In the genomic region with DNA sequence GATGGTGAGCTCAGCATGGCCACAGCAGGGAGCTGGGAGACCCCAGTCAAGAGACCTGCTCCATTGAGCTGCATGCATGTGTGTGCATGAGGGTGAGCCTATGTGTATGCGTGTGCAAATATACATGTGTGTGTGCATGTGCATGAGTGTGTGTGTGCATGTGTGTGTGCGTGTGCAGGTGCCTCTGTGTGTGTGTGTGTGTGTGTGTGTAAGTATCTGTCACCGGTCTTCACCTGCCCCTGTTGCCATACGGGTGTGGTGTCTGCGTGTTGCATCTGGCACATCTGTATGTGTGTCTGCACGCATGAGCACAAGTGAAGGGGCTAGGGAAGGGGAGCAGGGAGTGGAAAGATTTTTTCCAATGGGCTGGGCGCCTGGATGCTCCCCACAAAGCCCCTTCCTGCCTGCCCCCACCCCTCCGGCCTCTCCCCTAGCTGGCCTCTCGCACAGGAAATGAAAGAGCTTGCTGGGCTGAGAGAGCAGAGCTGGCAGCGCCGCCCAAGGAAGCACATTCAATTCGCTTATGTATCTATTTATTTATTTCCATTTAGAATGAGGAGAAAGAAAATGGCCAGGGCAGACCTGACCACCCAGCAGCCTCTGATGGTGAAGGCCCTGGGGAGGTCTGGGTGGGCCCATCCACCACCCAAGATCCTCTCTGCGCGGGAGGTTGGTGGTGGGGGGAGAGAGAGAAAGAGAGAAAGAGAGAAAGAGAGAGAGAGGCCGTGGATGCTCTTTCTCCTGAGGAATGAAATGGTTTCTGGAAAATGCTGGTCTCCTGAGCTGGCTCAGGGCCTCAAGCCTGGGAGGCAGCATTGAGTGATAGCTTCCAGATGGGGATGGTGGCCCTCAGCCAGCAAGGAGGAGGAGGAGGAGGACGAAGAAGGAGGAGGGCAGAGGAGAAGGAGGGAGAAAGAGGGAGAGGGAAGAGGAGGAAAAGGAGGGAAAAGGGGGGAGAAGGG, we compare ENCODE assay signal across 7 cellular contexts. TPM values are rescaled to one million over a fixed set of nuclear protein-coding genes. Genes with fewer than 3 reads are reported as not detected.
DNase-seq lines count a peak whose midpoint lies in the region; ATAC-seq, FAIRE-seq and TF ChIP-seq lines count a peak whose summit lies in the region.

No MANE protein-coding gene starts in this region.

- DNase-seq in MM.1S (no peak), GM12878 (ENCODE audit: low read depth, low spot score) (no peak), testis (peak; percentile 86), NCI-H2196 treated with DMSO at 0.1 percent for 48 hours (lab: John Stamatoyannopoulos, UW; ENCODE audit: unreplicated experiment) (no peak), urothelium cell line (ENCODE audit: low spot score) (no peak), NCI-H2029 (lab: John Stamatoyannopoulos, UW) (no peak)

- CTCF ChIA-PET in GM12878 (lab: Yijun Ruan, JAX), result interaction anchor here (0.6 to 11.0 kb wide), 16 partner anchors 14 to 596 kb away, joined by 3 to 271 read pairs (median 4); partner anchors contain the start of gene TSSC4

- H3K27me3 ChIP-seq in MM.1S (replicated peaks; ENCODE audit: insufficient read depth, low read length) (peaks cover 61% of the 10 kb centered on the region), GM12878 (replicated peaks in 1 of 2; ENCODE audit: control insufficient read depth in 2 of 2, insufficient read depth in 2 of 2, low read length in 1 of 2) (no peaks in the 10 kb centered on the region; a peak in 1 of 4 replicates), liver (ENCODE audit: control insufficient read depth in 4 of 4, insufficient read depth in 4 of 4, low read length in 3 of 4) (no peaks in the 10 kb centered on the region), testis (no peaks in the 10 kb centered on the region)

- H3K4me1 ChIP-seq in MM.1S (ENCODE audit: low read length) (peaks cover 10% of the 10 kb centered on the region), GM12878 (ENCODE audit: control insufficient read depth, insufficient read depth, low read length) (no peaks in the 10 kb centered on the region), liver (ENCODE audit: control insufficient read depth in 4 of 4, insufficient read depth in 4 of 4, low read length in 3 of 4) (peaks cover 6 to 39% (median 24%) of the 10 kb centered on the region in 4 donors), testis (peaks cover 49% of the 10 kb centered on the region)

- ATAC-seq in GM12878, result peak; percentile 48

- POLR2A ChIA-PET in GM12878 (lab: Charles Lee), result interaction anchor here (0.7 to 1.4 kb wide), 2 partner anchors 93 to 114 kb away, joined by 3 to 4 read pairs; no protein-coding TSS in a partner anchor

- H3K4me2 ChIP-seq in MM.1S (ENCODE audit: low read depth, low read length) (peak overlapping the region; percentile 63; the same call in 1 of the 2 replicates), GM12878 (ENCODE audit: control insufficient read depth, insufficient read depth) (no peak overlapping the region)

- no peaks in the 10 kb centered on the region for H3K9me3 ChIP-seq in MM.1S (replicated peaks; ENCODE audit: insufficient read depth, low read length)
- H3K9me3 ChIP-seq in GM12878 (replicated peaks; ENCODE audit: control insufficient read depth, insufficient read depth, low read length), result no peaks in the 10 kb centered on the region
- no peaks in the 10 kb centered on the region for H3K9me3 ChIP-seq in liver (ENCODE audit: control insufficient read depth in 4 of 4, low read length in 3 of 4)
- H3K9me3 ChIP-seq in testis, result no peaks in the 10 kb centered on the region

- SMC1A ChIA-PET in GM12878 (lab: Charles Lee; ENCODE audit: uncharacterized antibody, unreplicated experiment), result interaction anchor here (1.0 to 3.9 kb wide), 4 partner anchors 23 to 582 kb away, joined by 3 to 60 read pairs (median 10); partner anchors contain the start of gene TSSC4

- TF ChIP-seq RAD21 in GM12878 (IDR thresholded peaks at IDR 0.05; ENCODE audit: insufficient read depth, low read depth, low read length) (no peak), liver (IDR thresholded peaks at IDR 0.05) (no peak)

- H2AFZ ChIP-seq in MM.1S (ENCODE audit: low read length) (peak overlapping the region; percentile 65), GM12878 (ENCODE audit: control insufficient read depth, low read depth, low read length) (no peak overlapping the region)

- H3K36me3 ChIP-seq in MM.1S (replicated peaks; ENCODE audit: insufficient read depth, low read length) (no peaks in the 10 kb centered on the region), GM12878 (ENCODE audit: control insufficient read depth in 2 of 2, insufficient read depth in 2 of 2, low read length in 1 of 2) (no peaks in the 10 kb centered on the region), liver (ENCODE audit: control insufficient read depth in 4 of 4, insufficient read depth in 3 of 4, low read depth in 1 of 4, low read length in 3 of 4) (no peaks in the 10 kb centered on the region), testis (ENCODE audit: low read depth, missing control alignments) (no peaks in the 10 kb centered on the region)

- TF ChIP-seq POLR2A in GM12878 (IDR thresholded peaks at IDR 0.05; ENCODE audit: low read depth, low read length) (no peak), testis (IDR thresholded peaks at IDR 0.05) (no peak)

- H3K27ac ChIP-seq in MM.1S (ENCODE audit: low read length) (no peak overlapping the region), GM12878 (ENCODE audit: control insufficient read depth, insufficient read depth) (no peak overlapping the region), liver (ENCODE audit: low read depth in 1 of 2, low read length in 2 of 2) (peak overlapping the region; percentile 49 to 54), testis (peak overlapping the region; percentile 84 to 86)

- TF ChIP-seq CTCF in MM.1S (IDR thresholded peaks at IDR 0.05; ENCODE audit: low read length) (no peak), GM12878 (IDR thresholded peaks at IDR 0.05 in 2 of 3, conservative IDR thresholded peaks at IDR 0.05 in 1 of 3; ENCODE audit: control insufficient read depth in 2 of 3, extremely low read depth in 1 of 3, insufficient read depth in 1 of 3, low read depth in 3 of 3, low read length in 3 of 3) (no peak), liver (IDR thresholded peaks at IDR 0.05; ENCODE audit: low read depth, low read length, missing input control) (no peak), testis (IDR thresholded peaks at IDR 0.05) (no peak)

- no peaks in the 10 kb centered on the region for H3K9me2 ChIP-seq in MM.1S (replicated peaks; ENCODE audit: insufficient read depth, low read length)

- FAIRE-seq in GM12878 (lab: Jason Lieb, UNC), result no peak
- no peak for FAIRE-seq in urothelium cell line (lab: Jason Lieb, UNC)

- WGBS in GM12878 (ENCODE audit: insufficient coverage, insufficient replicate concordance, low lambda C conversion rate, missing lambda C conversion rate), result 34% methylated on average over 16 of the region's 16 CpGs
- 58% methylated on average over 16 of the region's 16 CpGs for WGBS in liver
- WGBS in testis, 2 donors, result 35 to 39% methylated on average over 11 to 16 of the region's 16 CpGs

- no peaks in the 10 kb centered on the region for H4K20me1 ChIP-seq in MM.1S (ENCODE audit: insufficient read depth, low read length)
- H4K20me1 ChIP-seq in GM12878 (ENCODE audit: control insufficient read depth, insufficient read depth), result no peaks in the 10 kb centered on the region

- intact Hi-C loops in GM12878 (cut with micrococcal nuclease; ENCODE audit: unreplicated experiment), result loop anchor here (1.0 to 2.0 kb wide), 3 partner anchors 92 to 225 kb away; no protein-coding TSS in a partner anchor
- intact Hi-C loops in testis (cut with DNase I; ENCODE audit: low total_unique reads), result loop anchor here (5.0 kb wide), 1 partner anchor 111 kb away; no protein-coding TSS in a partner anchor

- H3F3A ChIP-seq in MM.1S (ENCODE audit: insufficient read depth, low read length), result no peaks in the 10 kb centered on the region

- RAD21 ChIA-PET in GM12878 (lab: Charles Lee; ENCODE audit: unreplicated experiment), result interaction anchor here (0.9 to 7.3 kb wide), 9 partner anchors 10 to 581 kb away, joined by 3 to 187 read pairs (median 5); partner anchors contain the start of gene TSSC4

- no peak overlapping the region for H3K4me3 ChIP-seq in MM.1S (ENCODE audit: low read length)
- H3K4me3 ChIP-seq in GM12878, result no peak overlapping the region
- H3K4me3 ChIP-seq in liver (ENCODE audit: low read depth in 1 of 3, low read length in 3 of 3), result no peak overlapping the region
- no peak overlapping the region for H3K4me3 ChIP-seq in testis

- H3K9ac ChIP-seq in MM.1S (ENCODE audit: low read length) (no peak overlapping the region), GM12878 (ENCODE audit: control insufficient read depth, insufficient read depth, low read length) (no peak overlapping the region), liver (ENCODE audit: low read depth in 1 of 2, low read length in 2 of 2) (no peak overlapping the region)

- H3K79me2 ChIP-seq in MM.1S (ENCODE audit: low read length) (no peaks in the 10 kb centered on the region), GM12878 (ENCODE audit: control insufficient read depth, insufficient read depth, low read length) (no peaks in the 10 kb centered on the region)

- TF ChIP-seq EP300 in GM12878 (IDR thresholded peaks at IDR 0.05; ENCODE audit: borderline replicate concordance in 1 of 2, control insufficient read depth in 1 of 2, low read depth in 2 of 2, low read length in 2 of 2), result no peak

- in situ Hi-C loops in GM12878 (cut with MboI), result no loop called here

- BruUV-seq in GM12878 (replicated peaks; lab: Mats Ljungman, UMichigan), result no TSS peak

RNA-seq across cellular contexts. Expression of gene TSPAN32, which starts 4.3 kb away (rescaled TPM):
- 0.52 and 0.76 TPM in 2 replicates for total RNA-seq in GM12878 (2013; cell fraction: nucleolus; rRNA removed)
- total RNA-seq in GM12878 (2014; rRNA removed) (not detected in 2 replicates), GM12878 (2014; rRNA removed; fragmentation: Illumina TruSeq; extraction: Trizol) (not detected in 2 replicates), GM12878 (2021) (not detected in 2 replicates), liver (10 to 100 TPM in 1 of 2 donors, under 1 TPM in 1; 0.25 to 71.4 TPM), testis (1 to 10 TPM; 1.0 to 1.1 TPM)
- polyA plus RNA-seq in GM12878 (2011; ENCODE audit: low read depth), result not detected
- polyA plus RNA-seq in GM12878 (2011; rRNA removed) (0.09 TPM in 1 of 2 replicates, not detected in the other), GM12878 (2014; fragmentation: Illumina TruSeq; extraction: Trizol) (not detected in 2 replicates), GM12878 (2014; fragmentation: Nextera tagmentation; extraction: Ambion mirVana) (not detected), GM12878 (2014; rRNA removed) (0.08 TPM in 1 of 2 replicates, not detected in the other), GM12878 (2016; fragmentation: Nextera tagmentation; extraction: Ambion mirVana) (under 1 TPM in 1 of 2 experiments, not detected in 1; 0.08 TPM), liver (under 1 TPM; 0.32 to 0.57 TPM), testis (ENCODE audit: insufficient read depth, low read depth, low replicate concordance) (1.5 TPM)
- 0.08 and 0.22 TPM in 2 replicates for polyA plus RNA-seq in GM12878 (2011; cell fraction: cytosol; rRNA removed)
- 1.0 and 1.5 TPM in 2 replicates for polyA plus RNA-seq in GM12878 (2011; cell fraction: nucleus; rRNA removed)
- polyA plus RNA-seq in GM12878 (2012), result not detected in 2 replicates
- polyA minus RNA-seq in GM12878 (2011; rRNA and poly(A)+ RNA removed), result not detected in 2 replicates
- not detected in 2 replicates for polyA minus RNA-seq in GM12878 (2011; cell fraction: cytosol; rRNA and poly(A)+ RNA removed)
- 0.12 TPM in 1 of 2 replicates, not detected in the other for polyA minus RNA-seq in GM12878 (2011; cell fraction: nucleus; rRNA and poly(A)+ RNA removed)

RNA-seq across cellular contexts. Expression of gene C11orf21, which starts 4.4 kb away (rescaled TPM):
- total RNA-seq in GM12878 (2013; cell fraction: nucleolus; rRNA removed), result not detected in 2 replicates
- total RNA-seq in GM12878 (2014; rRNA removed) (0.05 and 0.11 TPM in 2 replicates), GM12878 (2014; rRNA removed; fragmentation: Illumina TruSeq; extraction: Trizol) (not detected in 2 replicates), GM12878 (2021) (0.26 TPM in 1 of 2 replicates, not detected in the other), liver (10 to 100 TPM in 1 of 2 donors, under 1 TPM in 1; 0.67 to 16.2 TPM), testis (under 1 TPM; 0.12 to 0.47 TPM)
- not detected for polyA plus RNA-seq in GM12878 (2011; ENCODE audit: low read depth)
- polyA plus RNA-seq in GM12878 (2011; rRNA removed) (0.06 TPM in 1 of 2 replicates, not detected in the other), GM12878 (2014; fragmentation: Illumina TruSeq; extraction: Trizol) (0.04 TPM in 1 of 2 replicates, not detected in the other), GM12878 (2014; fragmentation: Nextera tagmentation; extraction: Ambion mirVana) (not detected), GM12878 (2014; rRNA removed) (not detected in 2 replicates), GM12878 (2016; fragmentation: Nextera tagmentation; extraction: Ambion mirVana) (not detected), liver (under 1 TPM; 0.14 to 0.22 TPM), testis (ENCODE audit: insufficient read depth, low read depth, low replicate concordance) (0.88 TPM)
- 0.08 TPM in 1 of 2 replicates, not detected in the other for polyA plus RNA-seq in GM12878 (2011; cell fraction: cytosol; rRNA removed)
- 0.04 and 0.18 TPM in 2 replicates for polyA plus RNA-seq in GM12878 (2011; cell fraction: nucleus; rRNA removed)
- polyA plus RNA-seq in GM12878 (2012), result not detected in 2 replicates
- polyA minus RNA-seq in GM12878 (2011; rRNA and poly(A)+ RNA removed), result not detected in 2 replicates
- polyA minus RNA-seq in GM12878 (2011; cell fraction: cytosol; rRNA and poly(A)+ RNA removed), result not detected in 2 replicates
- not detected in 2 replicates for polyA minus RNA-seq in GM12878 (2011; cell fraction: nucleus; rRNA and poly(A)+ RNA removed)

RNA-seq across cellular contexts. Expression of gene ASCL2, which starts 35.8 kb away (rescaled TPM):
- not detected in 2 replicates for total RNA-seq in GM12878 (2013; cell fraction: nucleolus; rRNA removed)
- total RNA-seq in GM12878 (2014; rRNA removed) (not detected in 2 replicates), GM12878 (2014; rRNA removed; fragmentation: Illumina TruSeq; extraction: Trizol) (not detected in 2 replicates), GM12878 (2021) (not detected in 2 replicates), liver (under 1 TPM; 0.17 to 0.47 TPM), testis (1 to 10 TPM; 4.8 to 5.8 TPM)
- polyA plus RNA-seq in GM12878 (2011; ENCODE audit: low read depth), result not detected
- polyA plus RNA-seq in GM12878 (2011; rRNA removed) (not detected in 2 replicates), GM12878 (2014; fragmentation: Illumina TruSeq; extraction: Trizol) (not detected in 2 replicates), GM12878 (2014; fragmentation: Nextera tagmentation; extraction: Ambion mirVana) (not detected), GM12878 (2014; rRNA removed) (not detected in 2 replicates), GM12878 (2016; fragmentation: Nextera tagmentation; extraction: Ambion mirVana) (not detected), liver (under 1 TPM; 0.29 to 0.36 TPM), testis (ENCODE audit: insufficient read depth, low read depth, low replicate concordance) (1.3 TPM)
- not detected in 2 replicates for polyA plus RNA-seq in GM12878 (2011; cell fraction: cytosol; rRNA removed)
- not detected in 2 replicates for polyA plus RNA-seq in GM12878 (2011; cell fraction: nucleus; rRNA removed)
- not detected in 2 replicates for polyA plus RNA-seq in GM12878 (2012)
- not detected in 2 replicates for polyA minus RNA-seq in GM12878 (2011; rRNA and poly(A)+ RNA removed)
- not detected in 2 replicates for polyA minus RNA-seq in GM12878 (2011; cell fraction: cytosol; rRNA and poly(A)+ RNA removed)
- polyA minus RNA-seq in GM12878 (2011; cell fraction: nucleus; rRNA and poly(A)+ RNA removed), result not detected in 2 replicates

Comparison
In these comparisons a context has a peak if more than half of its experiments do, and no peak if none do; other contexts are left out.
1. H3K27ac ChIP-seq: peak in liver (2 of 2) and testis (2 of 2); none in MM.1S (single experiment) and GM12878 (single experiment).